ENCODE assay signal across 8 cellular contexts in genomic region chr17:64281962-64282752, GRCh38. TPM values are rescaled to one million over a fixed set of nuclear protein-coding genes. Genes with fewer than 3 reads are reported as not detected.
A peak's percentile ranks its signal among the peaks of the same experiment; 100 is the strongest.
DNase-seq lines count a peak whose midpoint lies in the region; ATAC-seq, FAIRE-seq and TF ChIP-seq lines count a peak whose summit lies in the region.

No MANE protein-coding gene starts in this region.

- H3K36me3 Mint-ChIP-seq in activated CD4-positive, alpha-beta T cell treated with anti-CD3 and anti-CD28 coated beads, Interleukin-2, amount 10 ng/mL, durations not matched to agents 7 days and 5 days (ENCODE audit: low read depth) = no peaks in the 10 kb centered on the region

- H3K4me2 ChIP-seq in HCT116 (ENCODE audit: low read length) (no peak overlapping the region), endothelial cell of umbilical vein (ENCODE audit: insufficient read depth, low read length) (no peak overlapping the region)

- DNase-seq in Ammon's horn (ENCODE audit: low spot score) (peak; percentile 90), HCT116 (ENCODE audit: low read depth, low spot score) (peak; percentile 86), NCI-H748 treated with DMSO at 0.1 percent for 48 hours (lab: John Stamatoyannopoulos, UW) (peak; percentile 44), endothelial cell of umbilical vein (ENCODE audit: low read depth, low spot score) (peak; percentile 87), middle frontal gyrus (ENCODE audit: extremely low spot score, low spot score) (peak; percentile 50), stomach (peak; percentile 68)
- peak; percentile 70 for DNase-seq in activated CD4-positive, alpha-beta T cell treated with anti-CD3 and anti-CD28 coated beads, Interleukin-2, amount 10 ng/mL, durations not matched to agents 7 days and 5 days

- no peaks in the 10 kb centered on the region for H3K9me3 Mint-ChIP-seq in activated CD4-positive, alpha-beta T cell treated with anti-CD3 and anti-CD28 coated beads, Interleukin-2, amount 10 ng/mL, durations not matched to agents 7 days and 5 days

- ATAC-seq in HCT116 (peak; percentile 89), HG02981 (IDR thresholded peaks at IDR 0.05; ENCODE audit: unreplicated experiment) (no peak)

- dilution Hi-C loops in endothelial cell of umbilical vein (cut with MboI; ENCODE audit: extremely low pct_ligation_motif_present, low sequenced_read_pairs) = no loop called here

- no peaks in the 10 kb centered on the region for H3K9me1 ChIP-seq in endothelial cell of umbilical vein (replicated peaks; ENCODE audit: control insufficient read depth, extremely low read depth, insufficient read depth, low read length)

- CTCF ChIA-PET in HCT116 (lab: Charles Lee) = interaction anchor here (0.6 to 2.5 kb wide), 23 partner anchors 9 to 363 kb away, joined by 3 to 30 read pairs (median 4); partner anchors contain the start of genes CEP95, DDX5 and GH1
- CTCF ChIA-PET in activated CD4-positive, alpha-beta T cell treated with anti-CD3 and anti-CD28 coated beads, Interleukin-2, amount 10 ng/mL, durations not matched to agents 7 days and 5 days (lab: Charles Lee) = interaction anchor here (0.6 to 1.5 kb wide), 11 partner anchors 10 to 378 kb away, joined by 3 to 10 read pairs (median 3); no protein-coding TSS in a partner anchor
- CTCF ChIA-PET in endothelial cell of umbilical vein (lab: Charles Lee) = interaction anchor here (0.6 to 2.7 kb wide), 52 partner anchors 9 to 423 kb away, joined by 3 to 40 read pairs (median 5); partner anchors contain the start of genes CSHL1, ERN1 and PRR29

- no TSS peak for BruUV-seq in HCT116 (replicated peaks; lab: Mats Ljungman, UMichigan)
- BruUV-seq in endothelial cell of umbilical vein (replicated peaks; lab: Mats Ljungman, UMichigan) = no TSS peak

- peak; percentile 86 for FAIRE-seq in endothelial cell of umbilical vein (lab: Jason Lieb, UNC)

- no peak overlapping the region for H3K27ac Mint-ChIP-seq in activated CD4-positive, alpha-beta T cell treated with anti-CD3 and anti-CD28 coated beads, Interleukin-2, amount 10 ng/mL, durations not matched to agents 7 days and 5 days

- no peaks in the 10 kb centered on the region for H3K27me3 Mint-ChIP-seq in activated CD4-positive, alpha-beta T cell treated with anti-CD3 and anti-CD28 coated beads, Interleukin-2, amount 10 ng/mL, durations not matched to agents 7 days and 5 days

- no peak overlapping the region for H3K27ac ChIP-seq in HCT116 (ENCODE audit: low read depth, low read length)
- no peak overlapping the region for H3K27ac ChIP-seq in endothelial cell of umbilical vein (ENCODE audit: insufficient read depth, low read depth, low read length)
- H3K27ac ChIP-seq in stomach = no peak overlapping the region

- no peaks in the 10 kb centered on the region for H3K27me3 ChIP-seq in HCT116 (ENCODE audit: insufficient read depth, low read length)
- no peaks in the 10 kb centered on the region for H3K27me3 ChIP-seq in endothelial cell of umbilical vein (ENCODE audit: control insufficient read depth in 2 of 2, insufficient read depth in 2 of 2, low read length in 2 of 2)
- no peaks in the 10 kb centered on the region for H3K27me3 ChIP-seq in stomach

- no peaks in the 10 kb centered on the region for H3K79me2 ChIP-seq in HCT116 (ENCODE audit: insufficient read depth, low read length)
- H3K79me2 ChIP-seq in endothelial cell of umbilical vein (ENCODE audit: control insufficient read depth, insufficient read depth, low read length) = no peaks in the 10 kb centered on the region

- H3K9me3 ChIP-seq in HCT116 (ENCODE audit: control insufficient read depth in 1 of 2, insufficient read depth in 1 of 2, low read depth in 1 of 2, low read length in 2 of 2) (no peaks in the 10 kb centered on the region), endothelial cell of umbilical vein (replicated peaks; ENCODE audit: control insufficient read depth, insufficient read depth, low read length) (no peaks in the 10 kb centered on the region), stomach (no peaks in the 10 kb centered on the region)

- 46 to 56% (median 55%) methylated on average over 15 to 19 of the region's 19 CpGs for WGBS in stomach, 5 donors

- no peaks in the 10 kb centered on the region for H3K9me2 ChIP-seq in HCT116 (ENCODE audit: insufficient read depth)

- peaks cover 6% of the 10 kb centered on the region for H3K4me1 Mint-ChIP-seq in activated CD4-positive, alpha-beta T cell treated with anti-CD3 and anti-CD28 coated beads, Interleukin-2, amount 10 ng/mL, durations not matched to agents 7 days and 5 days

- RAD21 ChIA-PET in HCT116 (lab: Charles Lee; ENCODE audit: low non-redundant PET in 1 of 2, low total read pairs in 2 of 2, uncharacterized antibody in 2 of 2, unreplicated experiment in 2 of 2) = interaction anchor here (0.6 to 2.0 kb wide), 6 partner anchors 113 to 151 kb away, joined by 3 to 6 read pairs (median 3); partner anchors contain the start of gene ERN1 (in 1 of the 2)

- intact Hi-C loops in HCT116 (cut with micrococcal nuclease) = loop anchor here (1.0 to 10.0 kb wide), 5 partner anchors 134 to 370 kb away; partner anchors contain the start of genes CSHL1 and ERN1
- intact Hi-C loops in endothelial cell of umbilical vein (cut with micrococcal nuclease) = loop anchor here (1.0 to 10.0 kb wide), 6 partner anchors 102 to 253 kb away; no protein-coding TSS in a partner anchor
- intact Hi-C loops in stomach (cut with DNase I; ENCODE audit: low total_unique reads) = loop anchor here (10.0 kb wide), 1 partner anchor 237 kb away; no protein-coding TSS in a partner anchor

- H2AFZ ChIP-seq in HCT116 (ENCODE audit: low read depth, low read length, poor library complexity, severe bottlenecking) = peak overlapping the region; percentile 76
- H2AFZ ChIP-seq in endothelial cell of umbilical vein (ENCODE audit: low read depth, low read length) = peak overlapping the region; percentile 64

- TF ChIP-seq CTCF in HCT116 (IDR thresholded peaks at IDR 0.05 in 2 of 3, conservative IDR thresholded peaks at IDR 0.05 in 1 of 3; ENCODE audit: borderline replicate concordance in 1 of 3, insufficient read depth in 1 of 3, low read depth in 2 of 3, low read length in 2 of 3) (peak; percentile 87 to 94 (median 91)), endothelial cell of umbilical vein (IDR thresholded peaks at IDR 0.05; ENCODE audit: extremely low read depth in 1 of 2, insufficient read depth in 1 of 2, low read depth in 1 of 2, low read length in 2 of 2) (peak; percentile 58 to 61), stomach (IDR thresholded peaks at IDR 0.05) (peak in 5 of 7 experiments; percentile 50 to 79 (median 72))

- no peak overlapping the region for H3K9ac ChIP-seq in HCT116 (ENCODE audit: low read length)
- H3K9ac ChIP-seq in endothelial cell of umbilical vein (replicated peaks; ENCODE audit: extremely low read depth, insufficient read depth, low read length) = no peak overlapping the region

- H3K4me3 ChIP-seq in HCT116 (replicated peaks in 1 of 2; ENCODE audit: low read depth in 1 of 2, low read length in 2 of 2) (no peak overlapping the region), endothelial cell of umbilical vein (replicated peaks in 1 of 3; ENCODE audit: insufficient read depth in 1 of 3, low read depth in 1 of 3, low read length in 3 of 3) (no peak overlapping the region), stomach (no peak overlapping the region)

- peak; percentile 94 for TF ChIP-seq RAD21 in HCT116 (IDR thresholded peaks at IDR 0.05; ENCODE audit: low read depth)

- H3K4me3 Mint-ChIP-seq in activated CD4-positive, alpha-beta T cell treated with anti-CD3 and anti-CD28 coated beads, Interleukin-2, amount 10 ng/mL, durations not matched to agents 7 days and 5 days = no peak overlapping the region

- H3K36me3 ChIP-seq in HCT116 (ENCODE audit: control insufficient read depth in 1 of 2, insufficient read depth in 2 of 2, low read length in 2 of 2) (no peaks in the 10 kb centered on the region), endothelial cell of umbilical vein (ENCODE audit: control insufficient read depth in 2 of 2, extremely low read depth in 1 of 2, insufficient read depth in 2 of 2, low read length in 2 of 2) (no peaks in the 10 kb centered on the region), stomach (no peaks in the 10 kb centered on the region)

- TF ChIP-seq POLR2A in HCT116 (IDR thresholded peaks at IDR 0.05; ENCODE audit: borderline replicate concordance, extremely low read depth, insufficient read depth, insufficient read length) = no peak
- TF ChIP-seq POLR2A in endothelial cell of umbilical vein (IDR thresholded peaks at IDR 0.05; ENCODE audit: low read depth, low read length) = no peak
- no peak for TF ChIP-seq POLR2A in stomach (IDR thresholded peaks at IDR 0.05)

- TF ChIP-seq EP300 in stomach (IDR thresholded peaks at IDR 0.05) = no peak

- H4K20me1 ChIP-seq in HCT116 (ENCODE audit: insufficient read depth) (no peaks in the 10 kb centered on the region), endothelial cell of umbilical vein (replicated peaks; ENCODE audit: control insufficient read depth, extremely low read depth, insufficient read depth, low read length) (no peaks in the 10 kb centered on the region)

- H3K4me1 ChIP-seq in HCT116 (ENCODE audit: control insufficient read depth in 1 of 2, insufficient read depth in 2 of 2, low read length in 2 of 2) = peaks cover 0 to 10% of the 10 kb centered on the region in 2 experiments; a peak in 2 of 4 replicates
- H3K4me1 ChIP-seq in endothelial cell of umbilical vein (ENCODE audit: control insufficient read depth, extremely low read depth, insufficient read depth, low read length) = peaks cover 17% of the 10 kb centered on the region
- H3K4me1 ChIP-seq in stomach = peaks cover 5 to 29% (median 8%) of the 10 kb centered on the region in 4 donors

- POLR2A ChIA-PET in HCT116 (lab: Charles Lee) (interaction anchor here (1.6 kb wide), 1 partner anchor 136 kb away, joined by 27 read pairs; no protein-coding TSS in a partner anchor), endothelial cell of umbilical vein (lab: Charles Lee) (interaction anchor here (1.4 kb wide), 1 partner anchor 136 kb away, joined by 9 read pairs; no protein-coding TSS in a partner anchor)
- POLR2A ChIA-PET in activated CD4-positive, alpha-beta T cell treated with anti-CD3 and anti-CD28 coated beads, Interleukin-2, amount 10 ng/mL, durations not matched to agents 7 days and 5 days (lab: Charles Lee) = no interaction called here

RNA-seq across cellular contexts. Expression of gene TEX2, which starts 19.1 kb away (rescaled TPM):
- total RNA-seq in HCT116 (2021; ENCODE audit: unreplicated experiment) (24.6 TPM), endothelial cell of umbilical vein (21.7 and 25.8 TPM in 2 replicates), stomach (10 to 100 TPM; 17.5 to 50.6 (median 40.0) TPM)
- 9.0 and 12.2 TPM in 2 replicates for polyA plus RNA-seq in HCT116 (2012)
- total RNA-seq in activated CD4-positive, alpha-beta T cell treated with anti-CD3 and anti-CD28 coated beads, Interleukin-2, amount 10 ng/mL, durations not matched to agents 7 days and 5 days = 10 to 100 TPM; 14.3 to 16.8 TPM
- polyA plus RNA-seq in endothelial cell of umbilical vein (12.5 and 13.3 TPM in 2 replicates), stomach (1 to 10 TPM; 5.8 to 8.0 (median 7.7) TPM)
- polyA plus RNA-seq in endothelial cell of umbilical vein (2011; cell fraction: cytosol; rRNA removed) = 14.5 and 15.7 TPM in 2 replicates
- polyA plus RNA-seq in endothelial cell of umbilical vein (2011; cell fraction: nucleus; rRNA removed) = 19.2 and 20.3 TPM in 2 replicates
- 17.4 and 20.3 TPM in 2 replicates for polyA plus RNA-seq in endothelial cell of umbilical vein (2012)
- polyA minus RNA-seq in endothelial cell of umbilical vein = 27.3 and 32.4 TPM in 2 replicates
- 14.3 TPM for polyA minus RNA-seq in endothelial cell of umbilical vein (2011; cell fraction: cytosol; rRNA and poly(A)+ RNA removed)
- polyA minus RNA-seq in endothelial cell of umbilical vein (2011; cell fraction: nucleus; rRNA and poly(A)+ RNA removed) = 15.1 and 20.7 TPM in 2 replicates
